8 cellular contexts compared by ENCODE assay signal in genomic region chr10:3538850-3539531, GRCh38.
A peak's percentile ranks its signal among the peaks of the same experiment; 100 is the strongest.
DNase-seq lines count a peak whose midpoint lies in the region; ATAC-seq and TF ChIP-seq lines count a peak whose summit lies in the region.

No MANE protein-coding gene starts in this region.

- peak overlapping the region; percentile 76 for H2AFZ ChIP-seq in ACC112 (ENCODE audit: low read length, unreplicated experiment)

- H3K27ac ChIP-seq in ACC112 (ENCODE audit: low read depth, low read length) (peak overlapping the region; percentile 62), breast epithelium (peak overlapping the region; percentile 60 to 66), lung (ENCODE audit: low read depth in 1 of 2, low read length in 1 of 2) (peak overlapping the region in 1 of 2 donors; percentile 57)

- ATAC-seq in lung (ENCODE audit: insufficient read depth, low FRiP score): peak; percentile 80

- intact Hi-C loops in breast epithelium (cut with DNase I; ENCODE audit: low total_unique reads): no loop called here

- H3K9me3 Mint-ChIP-seq in HFFc6: no peaks in the 10 kb centered on the region

- H3K4me3 ChIP-seq in ACC112 (ENCODE audit: low read depth, low read length): peak overlapping the region; percentile 44; the same call in 1 of the 2 replicates
- H3K4me3 ChIP-seq in breast epithelium: no peak overlapping the region
- H3K4me3 ChIP-seq in lung: no peak overlapping the region

- WGBS in lung, 2 donors: 67 to 84% methylated on average over 22 of the region's 22 CpGs

- TF ChIP-seq POLR2A in breast epithelium (IDR thresholded peaks at IDR 0.05): no peak

- no peak for TF ChIP-seq CTCF in HFFc6 (IDR thresholded peaks at IDR 0.05)
- TF ChIP-seq CTCF in breast epithelium (IDR thresholded peaks at IDR 0.05): no peak
- no peak for TF ChIP-seq CTCF in lung (IDR thresholded peaks at IDR 0.05; ENCODE audit: control extremely low read depth, extremely low read depth)

- H3K27ac Mint-ChIP-seq in HFFc6: peak overlapping the region; percentile 96

- H3K36me3 ChIP-seq in ACC112 (ENCODE audit: insufficient read depth, low read length): no peaks in the 10 kb centered on the region
- H3K36me3 ChIP-seq in breast epithelium: no peaks in the 10 kb centered on the region
- H3K36me3 ChIP-seq in lung (ENCODE audit: control insufficient read depth in 2 of 2, insufficient read depth in 2 of 2, low read length in 2 of 2): no peaks in the 10 kb centered on the region

- peaks cover 2% of the 10 kb centered on the region for H3K27me3 Mint-ChIP-seq in HFFc6 (ENCODE audit: insufficient read depth)

- no peaks in the 10 kb centered on the region for H3K36me3 Mint-ChIP-seq in HFFc6 (ENCODE audit: low read depth)

- no peaks in the 10 kb centered on the region for H3K27me3 ChIP-seq in ACC112 (ENCODE audit: insufficient read depth, low read length)
- no peaks in the 10 kb centered on the region for H3K27me3 ChIP-seq in breast epithelium
- no peaks in the 10 kb centered on the region for H3K27me3 ChIP-seq in lung (ENCODE audit: control insufficient read depth, insufficient read depth)

- peaks cover 25% of the 10 kb centered on the region for H3K4me1 ChIP-seq in ACC112 (ENCODE audit: control insufficient read depth, insufficient read depth, low read length, unreplicated experiment)
- no peaks in the 10 kb centered on the region for H3K4me1 ChIP-seq in breast epithelium
- H3K4me1 ChIP-seq in lung (ENCODE audit: control insufficient read depth in 2 of 2, insufficient read depth in 2 of 2, low read length in 2 of 2): peaks cover 0 to 3% of the 10 kb centered on the region in 2 donors

- DNase-seq in HFFc6 (peak; percentile 95), breast epithelium (ENCODE audit: low spot score in 2 of 2) (peak in 1 of 2 donors; percentile 31), lung (ENCODE audit: low spot score) (peak; percentile 44), NCI-H1417 treated with DMSO at 0.1 percent for 48 hours (lab: John Stamatoyannopoulos, UW) (no peak), NCI-H2081 treated with DMSO at 0.1 percent for 48 hours (lab: John Stamatoyannopoulos, UW) (no peak), GDM1 (lab: John Stamatoyannopoulos, UW) (no peak), NAMALWA (ENCODE audit: low spot score) (no peak)

- H3K79me2 ChIP-seq in ACC112 (ENCODE audit: control insufficient read depth, insufficient read depth, low read length, unreplicated experiment): no peaks in the 10 kb centered on the region

- peak overlapping the region; percentile 81 for H3K4me3 Mint-ChIP-seq in HFFc6

- H3K9me3 ChIP-seq in breast epithelium (no peaks in the 10 kb centered on the region), lung (ENCODE audit: control insufficient read depth in 2 of 2, insufficient read depth in 1 of 2, low read length in 1 of 2) (no peaks in the 10 kb centered on the region)

- H3K4me1 Mint-ChIP-seq in HFFc6 (ENCODE audit: low read depth): peaks cover 51% of the 10 kb centered on the region

Comparison
In these comparisons a context has a peak if more than half of its experiments do, and no peak if none do; other contexts are left out.
1. DNase-seq: peak in HFFc6 (single experiment) and lung (single experiment); none in NCI-H1417 treated with DMSO at 0.1 percent for 48 hours (single experiment), NCI-H2081 treated with DMSO at 0.1 percent for 48 hours (single experiment), GDM1 (single experiment) and NAMALWA (single experiment).